In genomic region chr1:180171691-180172090, GRCh38 we compare ENCODE assay signal across 17 cellular contexts.
"Had no signal": no experiment of that assay in that cellular context is flagged by ENCODE, and none has a peak within 500 bp of the region (broad histone marks: within the 10 kb centered on the region; RNA-seq: fewer than 3 reads in every experiment).

No MANE protein-coding gene starts in this region.

- H3K36me3 Mint-ChIP-seq: activated CD8-positive, alpha-beta memory T cell treated with anti-CD3 and anti-CD28 coated beads, Interleukin-2, amount 10 ng/mL, durations not matched to agents 7 days and 5 days; activated naive CD8-positive, alpha-beta T cell; memory B cell; naive B cell had no signal

- H3K9me3 ChIP-seq: esophagus squamous epithelium, mucosa of descending colon, spleen, suprapubic skin, transverse colon had no signal

- H3K27me3 ChIP-seq: esophagus squamous epithelium, spleen, suprapubic skin, transverse colon had no signal

- H3K4me3 ChIP-seq: esophagus squamous epithelium, mucosa of descending colon, spleen, suprapubic skin, transverse colon had no signal

- H3K9me3 Mint-ChIP-seq: activated B cell treated with CpG ODN at 0.5 μM for 24 hours; activated CD4-positive, alpha-beta memory T cell treated with anti-CD3 and anti-CD28 coated beads, Interleukin-2, amount 10 ng/mL, durations not matched to agents 7 days and 5 days; memory B cell; naive B cell; stimulated activated naive CD8-positive, alpha-beta T cell treated with anti-CD3 and anti-CD28 coated beads, Interleukin-15, amount 100 ng/mL, for 72 hours had no signal

- H3K27ac Mint-ChIP-seq: activated B cell treated with CpG ODN at 0.5 μM for 24 hours; activated CD4-positive, alpha-beta memory T cell treated with anti-CD3 and anti-CD28 coated beads, Interleukin-2, amount 10 ng/mL, durations not matched to agents 7 days and 5 days; activated CD8-positive, alpha-beta memory T cell treated with anti-CD3 and anti-CD28 coated beads, Interleukin-2, amount 10 ng/mL, durations not matched to agents 7 days and 5 days; activated naive CD8-positive, alpha-beta T cell; memory B cell had no signal

- H3K36me3 ChIP-seq: transverse colon had no signal

- DNase-seq: activated B cell treated with CpG ODN at 0.5 μM for 24 hours; activated CD4-positive, alpha-beta memory T cell treated with anti-CD3 and anti-CD28 coated beads, Interleukin-2, amount 10 ng/mL, durations not matched to agents 7 days and 5 days; activated CD4-positive, alpha-beta T cell treated with anti-CD3 and anti-CD28 coated beads for 48 hours; activated CD8-positive, alpha-beta memory T cell treated with anti-CD3 and anti-CD28 coated beads, Interleukin-2, amount 10 ng/mL, durations not matched to agents 7 days and 5 days; cerebellar nuclear complex; effector CD4-positive, alpha-beta T cell; esophagus squamous epithelium; mucosa of descending colon; naive B cell; stimulated activated CD8-positive, alpha-beta memory T cell treated with anti-CD3 and anti-CD28 coated beads, Interleukin-4, amount 100 ng/mL, for 48 hours; stimulated activated naive CD8-positive, alpha-beta T cell treated with anti-CD3 and anti-CD28 coated beads, Interleukin-15, amount 100 ng/mL, for 72 hours; SW 1271; transverse colon had no signal

- H3K27ac ChIP-seq: spleen, suprapubic skin had no signal

- H3K4me1 Mint-ChIP-seq: activated B cell treated with CpG ODN at 0.5 μM for 24 hours; activated CD4-positive, alpha-beta memory T cell treated with anti-CD3 and anti-CD28 coated beads, Interleukin-2, amount 10 ng/mL, durations not matched to agents 7 days and 5 days; activated CD8-positive, alpha-beta memory T cell treated with anti-CD3 and anti-CD28 coated beads, Interleukin-2, amount 10 ng/mL, durations not matched to agents 7 days and 5 days; memory B cell; naive B cell; stimulated activated naive CD8-positive, alpha-beta T cell treated with anti-CD3 and anti-CD28 coated beads, Interleukin-15, amount 100 ng/mL, for 72 hours had no signal

- H3K4me3 Mint-ChIP-seq: activated B cell treated with CpG ODN at 0.5 μM for 24 hours; activated CD4-positive, alpha-beta memory T cell treated with anti-CD3 and anti-CD28 coated beads, Interleukin-2, amount 10 ng/mL, durations not matched to agents 7 days and 5 days; activated CD8-positive, alpha-beta memory T cell treated with anti-CD3 and anti-CD28 coated beads, Interleukin-2, amount 10 ng/mL, durations not matched to agents 7 days and 5 days; activated naive CD8-positive, alpha-beta T cell; memory B cell; naive B cell; stimulated activated naive CD8-positive, alpha-beta T cell treated with anti-CD3 and anti-CD28 coated beads, Interleukin-15, amount 100 ng/mL, for 72 hours had no signal

- ATAC-seq: activated CD8-positive, alpha-beta memory T cell treated with anti-CD3 and anti-CD28 coated beads, Interleukin-2, amount 10 ng/mL, durations not matched to agents 7 days and 5 days; mucosa of descending colon; stimulated activated naive CD8-positive, alpha-beta T cell treated with anti-CD3 and anti-CD28 coated beads, Interleukin-15, amount 100 ng/mL, for 72 hours had no signal

- H3K27me3 Mint-ChIP-seq: activated B cell treated with CpG ODN at 0.5 μM for 24 hours; activated CD4-positive, alpha-beta memory T cell treated with anti-CD3 and anti-CD28 coated beads, Interleukin-2, amount 10 ng/mL, durations not matched to agents 7 days and 5 days; activated CD8-positive, alpha-beta memory T cell treated with anti-CD3 and anti-CD28 coated beads, Interleukin-2, amount 10 ng/mL, durations not matched to agents 7 days and 5 days; activated naive CD8-positive, alpha-beta T cell; memory B cell; naive B cell; stimulated activated naive CD8-positive, alpha-beta T cell treated with anti-CD3 and anti-CD28 coated beads, Interleukin-15, amount 100 ng/mL, for 72 hours had no signal
